Comparison of ENCODE assay signal across 14 cellular contexts in genomic region chr6:1378224-1379025, GRCh38. TPM values are rescaled to one million over a fixed set of nuclear protein-coding genes. Genes with fewer than 3 reads are reported as not detected.
DNase-seq lines count a peak whose midpoint lies in the region; ATAC-seq and TF ChIP-seq lines count a peak whose summit lies in the region.
"Had no signal": no experiment of that assay in that cellular context is flagged by ENCODE, and none has a peak within 500 bp of the region (broad histone marks: within the 10 kb centered on the region; RNA-seq: fewer than 3 reads in every experiment).

No MANE protein-coding gene starts in this region.

- peaks cover 27% of the 10 kb centered on the region for H3K4me1 Mint-ChIP-seq in activated naive CD4-positive, alpha-beta T cell treated with anti-CD3 and anti-CD28 coated beads, Interleukin-2, amount 50 U/mL, for 24 hours
- peaks cover 4% of the 10 kb centered on the region for H3K4me1 Mint-ChIP-seq in memory B cell

- H3K36me3 Mint-ChIP-seq in activated naive CD4-positive, alpha-beta T cell treated with anti-CD3 and anti-CD28 coated beads, Interleukin-2, amount 50 U/mL, for 24 hours: no peaks in the 10 kb centered on the region
- no peaks in the 10 kb centered on the region for H3K36me3 Mint-ChIP-seq in memory B cell

- no peak for DNase-seq in activated naive CD4-positive, alpha-beta T cell (lab: John Stamatoyannopoulos, UW)
- DNase-seq in coronary artery (ENCODE audit: low spot score) (peak; percentile 65), memory B cell (ENCODE audit: low spot score in 2 of 2) (no peak), upper lobe of right lung (no peak)
- DNase-seq: DND-41, foreskin keratinocyte, NCI-H1092 treated with DMSO at 0.1 percent for 48 hours, NCI-H510A treated with DMSO at 0.1 percent for 48 hours had no signal

- peaks cover 51% of the 10 kb centered on the region for H3K27me3 Mint-ChIP-seq in activated naive CD4-positive, alpha-beta T cell treated with anti-CD3 and anti-CD28 coated beads, Interleukin-2, amount 50 U/mL, for 24 hours
- H3K27me3 Mint-ChIP-seq in memory B cell: peaks cover 35% of the 10 kb centered on the region

- intact Hi-C loops in upper lobe of right lung (cut with DNase I): no loop called here

- peaks cover 17% of the 10 kb centered on the region for H3K4me1 ChIP-seq in upper lobe of right lung
- H3K4me1 ChIP-seq: foreskin keratinocyte had no signal

- H3K36me3 ChIP-seq in upper lobe of right lung: no peaks in the 10 kb centered on the region
- H3K36me3 ChIP-seq: cardiac muscle cell had no signal

- H3K4me3 ChIP-seq in coronary artery (peak overlapping the region; percentile 6), upper lobe of right lung (peak overlapping the region; percentile 19)
- H3K4me3 ChIP-seq: cardiac muscle cell had no signal

- H3K4me3 Mint-ChIP-seq in activated naive CD4-positive, alpha-beta T cell treated with anti-CD3 and anti-CD28 coated beads, Interleukin-2, amount 50 U/mL, for 24 hours: peak overlapping the region; percentile 75
- H3K4me3 Mint-ChIP-seq in memory B cell: no peak overlapping the region

- ATAC-seq in memory B cell (ENCODE audit: low read depth): no peak
- ATAC-seq in upper lobe of right lung: no peak
- ATAC-seq in HG03520 (IDR thresholded peaks at IDR 0.05; ENCODE audit: unreplicated experiment): no peak
- ATAC-seq in GM21447 (IDR thresholded peaks at IDR 0.05; ENCODE audit: unreplicated experiment): no peak
- ATAC-seq in GM21515 (IDR thresholded peaks at IDR 0.05; ENCODE audit: unreplicated experiment): no peak
- ATAC-seq: foreskin keratinocyte had no signal

- no peaks in the 10 kb centered on the region for H3K9me3 Mint-ChIP-seq in activated naive CD4-positive, alpha-beta T cell treated with anti-CD3 and anti-CD28 coated beads, Interleukin-2, amount 50 U/mL, for 24 hours
- H3K9me3 Mint-ChIP-seq in memory B cell: no peaks in the 10 kb centered on the region
- H3K9me3 Mint-ChIP-seq: activated T-helper 2 cell treated with anti-CD3 and anti-CD28 coated beads, Interferon-gamma antibody, Interleukin-2, Interleukin-4, amounts not matched to agents 10 μg/mL and 5 μg/mL and 100 μg/mL, durations not matched to agents 14 hours and 24 hours and 36 hours had no signal

- TF ChIP-seq CTCF in coronary artery (IDR thresholded peaks at IDR 0.05) (no peak), upper lobe of right lung (IDR thresholded peaks at IDR 0.05) (no peak)

- H3K27ac ChIP-seq in coronary artery (no peak overlapping the region), upper lobe of right lung (no peak overlapping the region)
- H3K27ac ChIP-seq: cardiac muscle cell, foreskin keratinocyte had no signal

- H3K9me3 ChIP-seq in upper lobe of right lung: no peaks in the 10 kb centered on the region

- no peak overlapping the region for H3K27ac Mint-ChIP-seq in activated naive CD4-positive, alpha-beta T cell treated with anti-CD3 and anti-CD28 coated beads, Interleukin-2, amount 50 U/mL, for 24 hours
- peak overlapping the region; percentile 49 for H3K27ac Mint-ChIP-seq in memory B cell
- H3K27ac Mint-ChIP-seq: activated T-helper 2 cell treated with anti-CD3 and anti-CD28 coated beads, Interferon-gamma antibody, Interleukin-2, Interleukin-4, amounts not matched to agents 10 μg/mL and 5 μg/mL and 100 μg/mL, durations not matched to agents 14 hours and 24 hours and 36 hours had no signal

- peaks cover 78% of the 10 kb centered on the region for H3K27me3 ChIP-seq in upper lobe of right lung

RNA-seq across cellular contexts. Expression of gene FOXF2, which starts 11.0 kb away (rescaled TPM):
- total RNA-seq in upper lobe of right lung: 15.7 TPM
- total RNA-seq: activated T-helper 2 cell treated with anti-CD3 and anti-CD28 coated beads, Interferon-gamma antibody, Interleukin-2, Interleukin-4, amounts not matched to agents 10 μg/mL and 5 μg/mL and 100 μg/mL, durations not matched to agents 14 hours and 24 hours and 36 hours had no signal
